In the genomic region with DNA sequence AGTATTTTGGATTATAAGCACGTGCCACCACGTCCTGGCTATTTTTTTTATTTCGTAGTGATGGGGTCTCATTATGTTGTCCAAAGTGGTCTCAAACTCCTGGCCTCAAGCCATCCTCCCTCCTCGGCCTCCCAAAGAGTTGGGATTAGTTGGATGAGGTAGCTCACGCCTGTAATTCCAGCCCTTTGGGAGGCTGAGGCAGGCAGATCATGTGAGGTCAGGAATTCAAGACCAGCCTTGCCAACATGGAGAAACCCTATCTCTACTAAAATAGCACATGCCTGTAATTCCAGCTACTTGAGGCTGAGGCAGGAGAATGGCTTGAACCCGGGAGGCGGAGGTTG, we compare ENCODE assay signal across 1 cellular context.
TF ChIP-seq lines count a peak whose summit lies in the region.

No MANE protein-coding gene starts in this region.

TF ChIP-seq in K562, 482 proteins besides CTCF, POLR2A, EP300 and RAD21 (continued from another document and continues in another):
- TF ChIP-seq CTCFL (IDR thresholded peaks at IDR 0.05; ENCODE audit: borderline replicate concordance, insufficient read depth, low read depth, low read length, poor library complexity, severe bottlenecking) (no peak), DLX4 (CRISPR knock-in tag; IDR thresholded peaks at IDR 0.05) (no peak), HDAC6 (IDR thresholded peaks at IDR 0.05; ENCODE audit: low read depth, low read length) (no peak), ZNF253 (CRISPR knock-in tag; conservative IDR thresholded peaks at IDR 0.05) (no peak), GATA2 (CRISPR knock-in tag; IDR thresholded peaks at IDR 0.05) (0 out of 2 replicates have a peak, but pooled peaks have one; percentile 2), ATF3 (IDR thresholded peaks at IDR 0.05) (no peak), ATF3 (CRISPR knock-in tag; conservative IDR thresholded peaks at IDR 0.05) (no peak), WHSC1 (IDR thresholded peaks at IDR 0.05; ENCODE audit: low read length) (no peak), OTX1 (CRISPR knock-in tag; IDR thresholded peaks at IDR 0.05) (no peak), ETS1 (conservative IDR thresholded peaks at IDR 0.05; ENCODE audit: control insufficient read depth, low read depth, low read length) (no peak), MBD1 (CRISPR knock-in tag; IDR thresholded peaks at IDR 0.05) (no peak), ZNF184 (CRISPR knock-in tag; IDR thresholded peaks at IDR 0.05) (no peak), ZNF644 (tag; IDR thresholded peaks at IDR 0.05; ENCODE audit: low read depth) (peak; percentile 80), MGA (IDR thresholded peaks at IDR 0.05) (peak; percentile 39; the same call in 1 of the 2 replicates), TAL1 (IDR thresholded peaks at IDR 0.05) (0 out of 2 replicates have a peak, but pooled peaks have one; percentile 2), ZC3H11A (IDR thresholded peaks at IDR 0.05; ENCODE audit: low read depth, low read length) (no peak), ZNF197 (CRISPR knock-in tag; IDR thresholded peaks at IDR 0.05; ENCODE audit: low read depth) (no peak), BMI1 (IDR thresholded peaks at IDR 0.05; ENCODE audit: low read length) (no peak), NUFIP1 (IDR thresholded peaks at IDR 0.05; ENCODE audit: partially characterized antibody) (no peak), ARHGAP35 (IDR thresholded peaks at IDR 0.05; ENCODE audit: partially characterized antibody) (no peak), SNRNP70 (optimal IDR thresholded peaks at IDR 0.05; ENCODE audit: low read depth, low read length) (no peak), NFIX (CRISPR knock-in tag; IDR thresholded peaks at IDR 0.05; ENCODE audit: low read depth) (no peak), NFE2L1 (tag; IDR thresholded peaks at IDR 0.05; ENCODE audit: borderline replicate concordance, low read depth) (no peak), MECOM (CRISPR knock-in tag; IDR thresholded peaks at IDR 0.05) (no peak)
- TF ChIP-seq, protein P1, sequence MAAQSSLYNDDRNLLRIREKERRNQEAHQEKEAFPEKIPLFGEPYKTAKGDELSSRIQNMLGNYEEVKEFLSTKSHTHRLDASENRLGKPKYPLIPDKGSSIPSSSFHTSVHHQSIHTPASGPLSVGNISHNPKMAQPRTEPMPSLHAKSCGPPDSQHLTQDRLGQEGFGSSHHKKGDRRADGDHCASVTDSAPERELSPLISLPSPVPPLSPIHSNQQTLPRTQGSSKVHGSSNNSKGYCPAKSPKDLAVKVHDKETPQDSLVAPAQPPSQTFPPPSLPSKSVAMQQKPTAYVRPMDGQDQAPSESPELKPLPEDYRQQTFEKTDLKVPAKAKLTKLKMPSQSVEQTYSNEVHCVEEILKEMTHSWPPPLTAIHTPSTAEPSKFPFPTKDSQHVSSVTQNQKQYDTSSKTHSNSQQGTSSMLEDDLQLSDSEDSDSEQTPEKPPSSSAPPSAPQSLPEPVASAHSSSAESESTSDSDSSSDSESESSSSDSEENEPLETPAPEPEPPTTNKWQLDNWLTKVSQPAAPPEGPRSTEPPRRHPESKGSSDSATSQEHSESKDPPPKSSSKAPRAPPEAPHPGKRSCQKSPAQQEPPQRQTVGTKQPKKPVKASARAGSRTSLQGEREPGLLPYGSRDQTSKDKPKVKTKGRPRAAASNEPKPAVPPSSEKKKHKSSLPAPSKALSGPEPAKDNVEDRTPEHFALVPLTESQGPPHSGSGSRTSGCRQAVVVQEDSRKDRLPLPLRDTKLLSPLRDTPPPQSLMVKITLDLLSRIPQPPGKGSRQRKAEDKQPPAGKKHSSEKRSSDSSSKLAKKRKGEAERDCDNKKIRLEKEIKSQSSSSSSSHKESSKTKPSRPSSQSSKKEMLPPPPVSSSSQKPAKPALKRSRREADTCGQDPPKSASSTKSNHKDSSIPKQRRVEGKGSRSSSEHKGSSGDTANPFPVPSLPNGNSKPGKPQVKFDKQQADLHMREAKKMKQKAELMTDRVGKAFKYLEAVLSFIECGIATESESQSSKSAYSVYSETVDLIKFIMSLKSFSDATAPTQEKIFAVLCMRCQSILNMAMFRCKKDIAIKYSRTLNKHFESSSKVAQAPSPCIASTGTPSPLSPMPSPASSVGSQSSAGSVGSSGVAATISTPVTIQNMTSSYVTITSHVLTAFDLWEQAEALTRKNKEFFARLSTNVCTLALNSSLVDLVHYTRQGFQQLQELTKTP (IDR thresholded peaks at IDR 0.05; ENCODE audit: low read depth in 1 of 2, partially characterized antibody in 2 of 2) = no peak
